1 cellular context compared by ENCODE assay signal in genomic region chr22:46675938-46676337, GRCh38.
TF ChIP-seq lines count a peak whose summit lies in the region.

No MANE protein-coding gene starts in this region.

TF ChIP-seq in K562, 482 proteins besides CTCF, POLR2A, EP300 and RAD21:
- TF ChIP-seq KHSRP (IDR thresholded peaks at IDR 0.05) (no peak), POLR2G (IDR thresholded peaks at IDR 0.05; ENCODE audit: low read depth, low read length) (0 out of 2 replicates have a peak, but pooled peaks have one; percentile 1), RBM22 (IDR thresholded peaks at IDR 0.05; ENCODE audit: low read depth, low read length, poor library complexity, severe bottlenecking) (peak; percentile 22), HDGF (IDR thresholded peaks at IDR 0.05) (no peak)
TF ChIP-seq in K562: peak in this region for 2.
